ENCODE assay signal across 8 cellular contexts in the genomic region with DNA sequence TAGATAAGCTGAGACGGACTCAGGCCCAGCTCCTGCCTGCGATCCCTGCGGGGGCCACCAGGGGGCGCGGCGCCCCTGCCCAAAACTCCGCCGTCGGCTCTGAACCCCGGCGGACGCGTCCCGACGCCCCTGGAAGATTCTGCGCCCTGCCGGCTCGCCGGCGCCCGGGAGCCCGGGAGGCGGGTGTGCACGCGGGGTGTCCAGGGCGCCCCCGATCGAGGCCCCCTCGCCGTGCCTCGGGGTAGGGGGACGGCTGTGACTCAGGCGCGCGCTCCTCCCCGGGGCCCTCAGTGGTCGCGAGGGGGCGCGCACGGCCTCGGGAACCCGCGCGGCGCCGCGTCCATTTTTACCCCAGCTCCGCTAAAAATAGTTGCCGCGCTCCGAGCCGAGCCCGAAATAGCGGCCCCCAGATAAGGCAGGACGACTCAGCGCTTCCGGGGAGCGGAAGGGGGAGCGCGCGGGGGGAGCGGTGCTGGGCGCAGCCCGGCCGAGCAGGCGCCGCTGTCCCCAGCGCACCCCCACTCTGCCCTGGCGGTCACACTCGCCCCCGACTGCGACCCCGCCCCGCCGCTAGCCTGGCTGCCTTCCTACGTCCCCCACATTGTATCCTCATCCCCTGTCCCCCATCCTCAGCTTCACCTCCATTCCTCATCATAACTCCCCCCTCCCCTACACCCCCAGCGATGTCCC. TPM values are rescaled to one million over a fixed set of nuclear protein-coding genes. Genes with fewer than 3 reads are reported as not detected.
DNase-seq lines count a peak whose midpoint lies in the region; ATAC-seq and TF ChIP-seq lines count a peak whose summit lies in the region.

No MANE protein-coding gene starts in this region.

- peak; percentile 28 for TF ChIP-seq EP300 in neural cell (conservative IDR thresholded peaks at IDR 0.05; ENCODE audit: poor library complexity, severe bottlenecking)

- H3K9me3 ChIP-seq in HUES48 (ENCODE audit: control insufficient read depth, insufficient read depth, low read length) (no peaks in the 10 kb centered on the region), RWPE2 (ENCODE audit: severe bottlenecking) (no peaks in the 10 kb centered on the region), neural cell (ENCODE audit: low read length) (no peaks in the 10 kb centered on the region), subcutaneous abdominal adipose tissue (ENCODE audit: control insufficient read depth in 5 of 5, low read length in 5 of 5) (no peaks in the 10 kb centered on the region)

- no peaks in the 10 kb centered on the region for H3K9me2 ChIP-seq in neural cell (ENCODE audit: insufficient read depth, low read length)

- TF ChIP-seq RAD21 in neural cell (conservative IDR thresholded peaks at IDR 0.05): peak; percentile 92

- H2AFZ ChIP-seq in neural cell (ENCODE audit: low read depth, low read length): peak overlapping the region; percentile 21

- no peaks in the 10 kb centered on the region for H3F3A ChIP-seq in neural cell (ENCODE audit: insufficient read depth, low read length, poor library complexity, severe bottlenecking)

- H3K36me3 ChIP-seq in HUES48 (ENCODE audit: control insufficient read depth, insufficient read depth, low read length) (no peaks in the 10 kb centered on the region), RWPE2 (ENCODE audit: low read depth) (no peaks in the 10 kb centered on the region), neural cell (ENCODE audit: insufficient read depth, low read length) (no peaks in the 10 kb centered on the region), subcutaneous abdominal adipose tissue (ENCODE audit: control insufficient read depth in 5 of 5, insufficient read depth in 5 of 5, low read length in 5 of 5) (no peaks in the 10 kb centered on the region)

- ATAC-seq in GM21367 (IDR thresholded peaks at IDR 0.05; ENCODE audit: unreplicated experiment): peak; percentile 41
- ATAC-seq in RWPE2 (ENCODE audit: low read depth): peak; percentile 47

- H3K4me3 ChIP-seq in HUES48 (ENCODE audit: low read depth, low read length) (peak overlapping the region; percentile 72), RWPE2 (ENCODE audit: severe bottlenecking) (peak overlapping the region; percentile 86), fibroblast of villous mesenchyme (ENCODE audit: low read depth, low read length) (peak overlapping the region; percentile 59), neural cell (ENCODE audit: low read length) (peak overlapping the region; percentile 69), subcutaneous abdominal adipose tissue (ENCODE audit: low read depth in 1 of 5, low read length in 5 of 5) (peak overlapping the region; percentile 55 to 67 (median 59))

- peak; percentile 99 for TF ChIP-seq CTCF in RWPE2 (IDR thresholded peaks at IDR 0.05; ENCODE audit: poor library complexity, severe bottlenecking)
- TF ChIP-seq CTCF in fibroblast of villous mesenchyme (IDR thresholded peaks at IDR 0.05; ENCODE audit: insufficient read depth, low read depth, low read length): peak; percentile 92
- TF ChIP-seq CTCF in neural cell (IDR thresholded peaks at IDR 0.05; ENCODE audit: poor library complexity, severe bottlenecking): peak; percentile 99

- H3K79me2 ChIP-seq in neural cell (replicated peaks; ENCODE audit: insufficient read depth, low read length): no peaks in the 10 kb centered on the region

- H3K27ac ChIP-seq in HUES48 (ENCODE audit: low read depth, low read length): peak overlapping the region; percentile 50
- H3K27ac ChIP-seq in RWPE2 (ENCODE audit: poor library complexity, severe bottlenecking): peak overlapping the region; percentile 65
- no peak overlapping the region for H3K27ac ChIP-seq in neural cell (ENCODE audit: low read length)
- peak overlapping the region; percentile 84 for H3K27ac ChIP-seq in subcutaneous abdominal adipose tissue (ENCODE audit: low read depth, low read length)

- H3K27me3 ChIP-seq in HUES48 (ENCODE audit: control insufficient read depth, insufficient read depth, low read length) (peaks cover 8% of the 10 kb centered on the region), RWPE2 (ENCODE audit: insufficient read depth, poor library complexity, severe bottlenecking) (no peaks in the 10 kb centered on the region), neural cell (ENCODE audit: insufficient read depth, low read depth, low read length) (no peaks in the 10 kb centered on the region), subcutaneous abdominal adipose tissue (ENCODE audit: control insufficient read depth in 5 of 5, insufficient read depth in 4 of 5, low read length in 5 of 5) (no peaks in the 10 kb centered on the region)

- peak overlapping the region; percentile 62 for H3K9ac ChIP-seq in HUES48 (ENCODE audit: low read depth, low read length)
- peak overlapping the region; percentile 62 for H3K9ac ChIP-seq in neural cell (ENCODE audit: low read length)
- peak overlapping the region in 3 of 5 donors; percentile 70 to 76 (median 73) for H3K9ac ChIP-seq in subcutaneous abdominal adipose tissue (ENCODE audit: low read length in 5 of 5)

- DNase-seq in DMS53 (lab: John Stamatoyannopoulos, UW): peak; percentile 78
- no peak for DNase-seq in RWPE2 (ENCODE audit: low spot score)
- DNase-seq in activated effector memory CD4-positive, alpha-beta T cell treated with anti-CD3 and anti-CD28 coated beads, Interleukin-2, amount 50 U/mL, for 16 hours: peak; percentile 94
- peak; percentile 86 for DNase-seq in fibroblast of villous mesenchyme (ENCODE audit: low read depth)

- H4K20me1 ChIP-seq in neural cell (ENCODE audit: insufficient read depth): no peaks in the 10 kb centered on the region

- H3K4me2 ChIP-seq in neural cell (ENCODE audit: low read length): no peak overlapping the region

- peaks cover 15% of the 10 kb centered on the region for H3K4me1 ChIP-seq in HUES48 (ENCODE audit: control insufficient read depth, insufficient read depth, low read length)
- peaks cover 15% of the 10 kb centered on the region for H3K4me1 ChIP-seq in RWPE2 (ENCODE audit: insufficient read depth, poor library complexity, severe bottlenecking)
- H3K4me1 ChIP-seq in subcutaneous abdominal adipose tissue (ENCODE audit: control insufficient read depth in 5 of 5, insufficient read depth in 5 of 5, low read length in 5 of 5): peaks cover 4 to 28% (median 26%) of the 10 kb centered on the region in 5 donors

TF ChIP-seq in neural cell, 6 proteins besides CTCF, POLR2A, EP300 and RAD21:
- TF ChIP-seq SMC3 (conservative IDR thresholded peaks at IDR 0.05; ENCODE audit: poor library complexity) (peak; percentile 97), EZH2 (IDR thresholded peaks at IDR 0.05; ENCODE audit: borderline replicate concordance, insufficient read depth, low read length, poor library complexity, severe bottlenecking) (no peak)

RNA-seq across cellular contexts. Expression of a gene that starts 16.0 kb away (rescaled TPM):
- total RNA-seq in fibroblast of villous mesenchyme: 73.0 and 88.9 TPM in 2 replicates
- 69.2 and 80.8 TPM in 2 replicates for polyA plus RNA-seq in neural cell
- polyA minus RNA-seq in neural cell: 32.4 and 36.9 TPM in 2 replicates

RNA-seq across cellular contexts. Expression of a gene that starts 28.1 kb away (rescaled TPM):
- 13.0 and 16.1 TPM in 2 replicates for total RNA-seq in fibroblast of villous mesenchyme
- 1.4 and 2.1 TPM in 2 replicates for polyA plus RNA-seq in neural cell
- 13.8 and 14.4 TPM in 2 replicates for polyA minus RNA-seq in neural cell

RNA-seq across cellular contexts. Expression of a gene that starts 33.3 kb away (rescaled TPM):
- total RNA-seq in fibroblast of villous mesenchyme: 8.1 and 13.4 TPM in 2 replicates
- 2.3 and 2.4 TPM in 2 replicates for polyA plus RNA-seq in neural cell
- 1.7 and 2.2 TPM in 2 replicates for polyA minus RNA-seq in neural cell

RNA-seq across cellular contexts. Expression of a gene that starts 34.8 kb away (rescaled TPM):
- 5.6 and 8.4 TPM in 2 replicates for total RNA-seq in fibroblast of villous mesenchyme
- polyA plus RNA-seq in neural cell: 0.74 TPM in 1 of 2 replicates, not detected in the other
- not detected in 2 replicates for polyA minus RNA-seq in neural cell

RNA-seq across cellular contexts. Expression of a gene that starts 57.1 kb away (rescaled TPM):
- total RNA-seq in fibroblast of villous mesenchyme: 6.9 and 11.9 TPM in 2 replicates
- polyA plus RNA-seq in neural cell: 70.3 and 83.9 TPM in 2 replicates
- polyA minus RNA-seq in neural cell: 75.7 and 92.8 TPM in 2 replicates
